Comparison of ENCODE assay signal across 19 cellular contexts in genomic region chr22:17443413-17444203, GRCh38.
DNase-seq lines count a peak whose midpoint lies in the region; ATAC-seq and TF ChIP-seq lines count a peak whose summit lies in the region.
"Had no signal": no experiment of that assay in that cellular context is flagged by ENCODE, and none has a peak within 500 bp of the region (broad histone marks: within the 10 kb centered on the region; RNA-seq: fewer than 3 reads in every experiment).

No MANE protein-coding gene starts in this region.

- H3K36me3 Mint-ChIP-seq in GM23338 (ENCODE audit: low read depth) (peaks cover 11% of the 10 kb centered on the region; the same call in 2 of the 3 replicates), endothelial cell (ENCODE audit: low read depth, unreplicated experiment) (no peaks in the 10 kb centered on the region), mesothelial cell of epicardium (no peaks in the 10 kb centered on the region)

- no peaks in the 10 kb centered on the region for H3F3A ChIP-seq in GM23338 (replicated peaks; ENCODE audit: low read depth)

- no peaks in the 10 kb centered on the region for H3K27me3 ChIP-seq in GM23338 (ENCODE audit: insufficient read depth)
- H3K27me3 ChIP-seq: sigmoid colon had no signal

- TF ChIP-seq CTCF in GM23338 (conservative IDR thresholded peaks at IDR 0.05; ENCODE audit: low read depth in 2 of 2) (no peak), endothelial cell (IDR thresholded peaks at IDR 0.05; ENCODE audit: unreplicated experiment) (no peak), mesothelial cell of epicardium (IDR thresholded peaks at IDR 0.05; ENCODE audit: unreplicated experiment) (no peak)

- peak; percentile 47 for ATAC-seq in GM23338
- no peak for ATAC-seq in HG02973 (IDR thresholded peaks at IDR 0.05; ENCODE audit: unreplicated experiment)
- ATAC-seq: activated T-cell treated with anti-CD3 and anti-CD28 coated beads, Interleukin-2, amount 50 U/mL, for 72 hours; gastroesophageal sphincter had no signal

- H3K79me2 ChIP-seq in GM23338 (replicated peaks; ENCODE audit: insufficient read depth), result peaks cover 100% of the 10 kb centered on the region

- H3K4me3 ChIP-seq in GM23338, result no peak overlapping the region
- H3K4me3 ChIP-seq: gastroesophageal sphincter, sigmoid colon, SJSA1 had no signal

- H3K4me2 ChIP-seq in GM23338, result no peak overlapping the region

- peaks cover 52% of the 10 kb centered on the region for H3K4me1 Mint-ChIP-seq in GM23338
- peaks cover 16% of the 10 kb centered on the region for H3K4me1 Mint-ChIP-seq in endothelial cell (ENCODE audit: unreplicated experiment)
- H3K4me1 Mint-ChIP-seq in mesothelial cell of epicardium, result peaks cover 15% of the 10 kb centered on the region
- H3K4me1 Mint-ChIP-seq: central memory CD8-positive, alpha-beta T cell had no signal

- H2AFZ ChIP-seq in GM23338, result no peak overlapping the region

- peaks cover 21% of the 10 kb centered on the region for H3K4me1 ChIP-seq in GM23338 (ENCODE audit: insufficient read depth)
- H3K4me1 ChIP-seq: Caco-2, gastroesophageal sphincter, sigmoid colon, SJSA1 had no signal

- H3K27ac Mint-ChIP-seq in GM23338 (peak overlapping the region; percentile 88), endothelial cell (ENCODE audit: unreplicated experiment) (peak overlapping the region; percentile 85), mesothelial cell of epicardium (peak overlapping the region; percentile 79)
- H3K27ac Mint-ChIP-seq: activated T-cell treated with anti-CD3 and anti-CD28 coated beads, Interleukin-2, amount 50 U/mL, for 72 hours had no signal

- H3K36me3 ChIP-seq in GM23338 (ENCODE audit: insufficient read depth), result no peaks in the 10 kb centered on the region
- H3K36me3 ChIP-seq: gastroesophageal sphincter, sigmoid colon, SJSA1 had no signal

- H3K9me3 Mint-ChIP-seq in GM23338, result no peaks in the 10 kb centered on the region
- no peaks in the 10 kb centered on the region for H3K9me3 Mint-ChIP-seq in endothelial cell (ENCODE audit: unreplicated experiment)
- no peaks in the 10 kb centered on the region for H3K9me3 Mint-ChIP-seq in mesothelial cell of epicardium
- H3K9me3 Mint-ChIP-seq: activated T-cell treated with anti-CD3 and anti-CD28 coated beads, Interleukin-2, amount 50 U/mL, for 72 hours; central memory CD8-positive, alpha-beta T cell had no signal

- H3K4me3 Mint-ChIP-seq in GM23338 (no peak overlapping the region), endothelial cell (ENCODE audit: unreplicated experiment) (no peak overlapping the region), mesothelial cell of epicardium (peak overlapping the region; percentile 36)
- H3K4me3 Mint-ChIP-seq: activated T-cell treated with anti-CD3 and anti-CD28 coated beads, Interleukin-2, amount 50 U/mL, for 72 hours; central memory CD8-positive, alpha-beta T cell had no signal

- H3K27me3 Mint-ChIP-seq in GM23338 (ENCODE audit: insufficient read depth, low read depth, poor library complexity) (peaks cover 3% of the 10 kb centered on the region), endothelial cell (ENCODE audit: unreplicated experiment) (no peaks in the 10 kb centered on the region), mesothelial cell of epicardium (ENCODE audit: low read depth) (no peaks in the 10 kb centered on the region)

- 0 out of 2 replicates have a peak overlapping the region, but pooled peaks have one; percentile 46 for H3K27ac ChIP-seq in GM23338 (ENCODE audit: low read depth)
- H3K27ac ChIP-seq: gastroesophageal sphincter, sigmoid colon, SJSA1 had no signal

- peaks cover 75% of the 10 kb centered on the region for H4K20me1 ChIP-seq in GM23338 (replicated peaks; ENCODE audit: insufficient read depth)

- DNase-seq in GM23338 (ENCODE audit: low spot score), result no peak
- DNase-seq in endothelial cell (ENCODE audit: low spot score), result no peak
- no peak for DNase-seq in mesothelial cell of epicardium (ENCODE audit: low spot score in 2 of 2, unreplicated experiment in 2 of 2)
- DNase-seq in SIG-M5 (lab: John Stamatoyannopoulos, UW), result no peak
- no peak for DNase-seq in COLO829 (ENCODE audit: low spot score)
- no peak for DNase-seq in activated CD4-positive, alpha-beta T cell treated with anti-CD3 and anti-CD28 coated beads for 1 hour
- DNase-seq: activated CD4-positive, alpha-beta T cell treated with anti-CD3 and anti-CD28 coated beads, Interleukin-2, amount 50 U/mL, for 4 hours; activated T-cell treated with anti-CD3 and anti-CD28 coated beads, Interleukin-2, amount 50 U/mL, for 72 hours; Caco-2; KBM-7; NCI-H1092 treated with DMSO at 0.1 percent for 48 hours; NCI-H2107; occipital lobe; sigmoid colon had no signal

- H3K9me2 ChIP-seq in GM23338 (ENCODE audit: insufficient read depth), result no peaks in the 10 kb centered on the region

TF ChIP-seq in GM23338, 12 proteins besides CTCF, POLR2A, EP300 and RAD21 (continues in another document):
- TF ChIP-seq REST (IDR thresholded peaks at IDR 0.05; ENCODE audit: unreplicated experiment), result no peak

TF ChIP-seq in PFSK-1, 5 proteins besides CTCF, POLR2A, EP300 and RAD21:
- TF ChIP-seq FOXP2 (optimal IDR thresholded peaks at IDR 0.05; ENCODE audit: borderline replicate concordance, extremely low read depth, extremely low read length, insufficient read depth), result no peak
- TF ChIP-seq REST (IDR thresholded peaks at IDR 0.05; ENCODE audit: insufficient read depth in 1 of 2, low read depth in 2 of 2, low read length in 2 of 2), result no peak
- TF ChIP-seq TAF1 (IDR thresholded peaks at IDR 0.05; ENCODE audit: borderline replicate concordance, insufficient read depth, low read length), result peak; percentile 23; the same call in 1 of the 2 replicates
- peak; percentile 55 for TF ChIP-seq POLR2AphosphoS5 (IDR thresholded peaks at IDR 0.05; ENCODE audit: low read depth, low read length)
- TF ChIP-seq SIN3A (IDR thresholded peaks at IDR 0.05; ENCODE audit: borderline replicate concordance, insufficient read depth, low read length), result no peak
